In genomic region chr1:54721719-54722118, GRCh38 we compare ENCODE assay signal across 1 cellular context.
TF ChIP-seq lines count a peak whose summit lies in the region.

No MANE protein-coding gene starts in this region.

TF ChIP-seq in WTC11, 78 proteins besides CTCF, POLR2A, EP300 and RAD21 (continued from another document):
- TF ChIP-seq, protein P1, sequence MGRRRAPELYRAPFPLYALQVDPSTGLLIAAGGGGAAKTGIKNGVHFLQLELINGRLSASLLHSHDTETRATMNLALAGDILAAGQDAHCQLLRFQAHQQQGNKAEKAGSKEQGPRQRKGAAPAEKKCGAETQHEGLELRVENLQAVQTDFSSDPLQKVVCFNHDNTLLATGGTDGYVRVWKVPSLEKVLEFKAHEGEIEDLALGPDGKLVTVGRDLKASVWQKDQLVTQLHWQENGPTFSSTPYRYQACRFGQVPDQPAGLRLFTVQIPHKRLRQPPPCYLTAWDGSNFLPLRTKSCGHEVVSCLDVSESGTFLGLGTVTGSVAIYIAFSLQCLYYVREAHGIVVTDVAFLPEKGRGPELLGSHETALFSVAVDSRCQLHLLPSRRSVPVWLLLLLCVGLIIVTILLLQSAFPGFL (CRISPR knock-in tag; IDR thresholded peaks at IDR 0.05; ENCODE audit: borderline replicate concordance): no peak
- TF ChIP-seq CREM (CRISPR knock-in tag; IDR thresholded peaks at IDR 0.05) (no peak), E2F1 (CRISPR knock-in tag; IDR thresholded peaks at IDR 0.05) (no peak), ZNF281 (CRISPR knock-in tag; IDR thresholded peaks at IDR 0.05) (no peak), TCF7 (CRISPR knock-in tag; IDR thresholded peaks at IDR 0.05; ENCODE audit: low read depth) (no peak), GABPB1 (CRISPR knock-in tag; IDR thresholded peaks at IDR 0.05) (no peak), FOXP4 (CRISPR knock-in tag; IDR thresholded peaks at IDR 0.05) (no peak), GTF2I (CRISPR knock-in tag; conservative IDR thresholded peaks at IDR 0.05) (no peak), ZNF219 (CRISPR knock-in tag; IDR thresholded peaks at IDR 0.05; ENCODE audit: borderline replicate concordance) (no peak), JAZF1 (CRISPR knock-in tag; IDR thresholded peaks at IDR 0.05) (no peak), HMGXB4 (CRISPR knock-in tag; IDR thresholded peaks at IDR 0.05) (no peak), ZNF532 (CRISPR knock-in tag; IDR thresholded peaks at IDR 0.05; ENCODE audit: borderline replicate concordance) (no peak), MYBL2 (CRISPR knock-in tag; IDR thresholded peaks at IDR 0.05) (no peak)
- TF ChIP-seq, protein P2, sequence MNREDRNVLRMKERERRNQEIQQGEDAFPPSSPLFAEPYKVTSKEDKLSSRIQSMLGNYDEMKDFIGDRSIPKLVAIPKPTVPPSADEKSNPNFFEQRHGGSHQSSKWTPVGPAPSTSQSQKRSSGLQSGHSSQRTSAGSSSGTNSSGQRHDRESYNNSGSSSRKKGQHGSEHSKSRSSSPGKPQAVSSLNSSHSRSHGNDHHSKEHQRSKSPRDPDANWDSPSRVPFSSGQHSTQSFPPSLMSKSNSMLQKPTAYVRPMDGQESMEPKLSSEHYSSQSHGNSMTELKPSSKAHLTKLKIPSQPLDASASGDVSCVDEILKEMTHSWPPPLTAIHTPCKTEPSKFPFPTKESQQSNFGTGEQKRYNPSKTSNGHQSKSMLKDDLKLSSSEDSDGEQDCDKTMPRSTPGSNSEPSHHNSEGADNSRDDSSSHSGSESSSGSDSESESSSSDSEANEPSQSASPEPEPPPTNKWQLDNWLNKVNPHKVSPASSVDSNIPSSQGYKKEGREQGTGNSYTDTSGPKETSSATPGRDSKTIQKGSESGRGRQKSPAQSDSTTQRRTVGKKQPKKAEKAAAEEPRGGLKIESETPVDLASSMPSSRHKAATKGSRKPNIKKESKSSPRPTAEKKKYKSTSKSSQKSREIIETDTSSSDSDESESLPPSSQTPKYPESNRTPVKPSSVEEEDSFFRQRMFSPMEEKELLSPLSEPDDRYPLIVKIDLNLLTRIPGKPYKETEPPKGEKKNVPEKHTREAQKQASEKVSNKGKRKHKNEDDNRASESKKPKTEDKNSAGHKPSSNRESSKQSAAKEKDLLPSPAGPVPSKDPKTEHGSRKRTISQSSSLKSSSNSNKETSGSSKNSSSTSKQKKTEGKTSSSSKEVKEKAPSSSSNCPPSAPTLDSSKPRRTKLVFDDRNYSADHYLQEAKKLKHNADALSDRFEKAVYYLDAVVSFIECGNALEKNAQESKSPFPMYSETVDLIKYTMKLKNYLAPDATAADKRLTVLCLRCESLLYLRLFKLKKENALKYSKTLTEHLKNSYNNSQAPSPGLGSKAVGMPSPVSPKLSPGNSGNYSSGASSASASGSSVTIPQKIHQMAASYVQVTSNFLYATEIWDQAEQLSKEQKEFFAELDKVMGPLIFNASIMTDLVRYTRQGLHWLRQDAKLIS (CRISPR knock-in tag; IDR thresholded peaks at IDR 0.05; ENCODE audit: borderline replicate concordance): no peak
- TF ChIP-seq, protein P3, sequence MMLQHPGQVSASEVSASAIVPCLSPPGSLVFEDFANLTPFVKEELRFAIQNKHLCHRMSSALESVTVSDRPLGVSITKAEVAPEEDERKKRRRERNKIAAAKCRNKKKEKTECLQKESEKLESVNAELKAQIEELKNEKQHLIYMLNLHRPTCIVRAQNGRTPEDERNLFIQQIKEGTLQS (CRISPR knock-in tag; conservative IDR thresholded peaks at IDR 0.05): no peak
- TF ChIP-seq, protein P4, sequence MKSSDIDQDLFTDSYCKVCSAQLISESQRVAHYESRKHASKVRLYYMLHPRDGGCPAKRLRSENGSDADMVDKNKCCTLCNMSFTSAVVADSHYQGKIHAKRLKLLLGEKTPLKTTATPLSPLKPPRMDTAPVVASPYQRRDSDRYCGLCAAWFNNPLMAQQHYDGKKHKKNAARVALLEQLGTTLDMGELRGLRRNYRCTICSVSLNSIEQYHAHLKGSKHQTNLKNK (CRISPR knock-in tag; IDR thresholded peaks at IDR 0.05): no peak
